In genomic region chr10:120969219-120969645, GRCh38 we compare ENCODE assay signal across 13 cellular contexts.
DNase-seq lines count a peak whose midpoint lies in the region; ATAC-seq and TF ChIP-seq lines count a peak whose summit lies in the region.
"Had no signal": no experiment of that assay in that cellular context is flagged by ENCODE, and none has a peak within 500 bp of the region (broad histone marks: within the 10 kb centered on the region; RNA-seq: fewer than 3 reads in every experiment).

No MANE protein-coding gene starts in this region.

- H3K27me3 ChIP-seq in PC-9 (ENCODE audit: insufficient read depth, low read depth): peaks cover 23% of the 10 kb centered on the region
- H3K27me3 ChIP-seq: brain microvascular endothelial cell had no signal

- no peak overlapping the region for H2AFZ ChIP-seq in PC-9
- H2AFZ ChIP-seq: parathyroid adenoma had no signal

- no peaks in the 10 kb centered on the region for H3F3A ChIP-seq in PC-9 (ENCODE audit: insufficient read depth, low read depth)

- no peaks in the 10 kb centered on the region for H3K9me2 ChIP-seq in PC-9 (ENCODE audit: insufficient read depth)

- no peak overlapping the region for H3K4me3 Mint-ChIP-seq in stimulated activated naive B cell treated with anti-CD40 and anti-IgM and Interleukin-4, amounts not matched to agents 10 μg/mL and 1 μg/mL and 100 μg/mL, for 72 hours
- H3K4me3 Mint-ChIP-seq: T-helper 1 cell treated with Interleukin-12 subunit alpha and Interleukin-12 subunit beta and Interleukin-4 antibody, amounts not matched to agents 30 μg/mL and 1 μg/mL, for 36 hours had no signal

- no peak overlapping the region for H3K27ac Mint-ChIP-seq in stimulated activated naive B cell treated with anti-CD40 and anti-IgM and Interleukin-4, amounts not matched to agents 10 μg/mL and 1 μg/mL and 100 μg/mL, for 72 hours
- H3K27ac Mint-ChIP-seq: T-helper 1 cell treated with Interleukin-12 subunit alpha and Interleukin-12 subunit beta and Interleukin-4 antibody, amounts not matched to agents 30 μg/mL and 1 μg/mL, for 36 hours had no signal

- H4K20me1 ChIP-seq in PC-9 (ENCODE audit: insufficient read depth): no peaks in the 10 kb centered on the region

- no peaks in the 10 kb centered on the region for H3K4me1 Mint-ChIP-seq in stimulated activated naive B cell treated with anti-CD40 and anti-IgM and Interleukin-4, amounts not matched to agents 10 μg/mL and 1 μg/mL and 100 μg/mL, for 72 hours

- no peaks in the 10 kb centered on the region for H3K36me3 Mint-ChIP-seq in stimulated activated naive B cell treated with anti-CD40 and anti-IgM and Interleukin-4, amounts not matched to agents 10 μg/mL and 1 μg/mL and 100 μg/mL, for 72 hours

- H3K27me3 Mint-ChIP-seq in stimulated activated naive B cell treated with anti-CD40 and anti-IgM and Interleukin-4, amounts not matched to agents 10 μg/mL and 1 μg/mL and 100 μg/mL, for 72 hours: peaks cover 4 to 11% of the 10 kb centered on the region in 2 donors

- peaks cover 7 to 9% of the 10 kb centered on the region in 2 donors for H3K9me3 Mint-ChIP-seq in stimulated activated naive B cell treated with anti-CD40 and anti-IgM and Interleukin-4, amounts not matched to agents 10 μg/mL and 1 μg/mL and 100 μg/mL, for 72 hours

- ATAC-seq in GM19468 (IDR thresholded peaks at IDR 0.05; ENCODE audit: extremely low read depth, unreplicated experiment): peak; percentile 35
- ATAC-seq in HG03139 (IDR thresholded peaks at IDR 0.05; ENCODE audit: unreplicated experiment): peak; percentile 69
- ATAC-seq in stimulated activated naive B cell treated with anti-CD40 and anti-IgM and Interleukin-4, amounts not matched to agents 10 μg/mL and 1 μg/mL and 100 μg/mL, for 72 hours (replicated peaks): peak; percentile 27 to 66

- DNase-seq in OCI-M1 (lab: John Stamatoyannopoulos, UW): peak; percentile 52
- DNase-seq in stimulated activated naive B cell treated with anti-CD40 and anti-IgM and Interleukin-4, amounts not matched to agents 10 μg/mL and 1 μg/mL and 100 μg/mL, for 72 hours: no peak
- no peak for DNase-seq in NCI-H345 treated with DMSO at 0.1 percent for 48 hours (lab: John Stamatoyannopoulos, UW; ENCODE audit: unreplicated experiment)
- DNase-seq in dedifferentiated amniotic fluid mesenchymal stem cell (ENCODE audit: extremely low spot score): no peak
- no peak for DNase-seq in PC-9
- DNase-seq: brain microvascular endothelial cell, esophagus squamous epithelium, kidney, NCI-H2227 treated with DMSO at 0.1 percent for 48 hours had no signal

- TF ChIP-seq CTCF in PC-9 (conservative IDR thresholded peaks at IDR 0.05): no peak

- no peaks in the 10 kb centered on the region for H3K79me2 ChIP-seq in PC-9 (ENCODE audit: low read depth)
- H3K79me2 ChIP-seq: parathyroid adenoma had no signal

- no peak overlapping the region for H3K4me2 ChIP-seq in PC-9

- no peaks in the 10 kb centered on the region for H3K4me1 ChIP-seq in PC-9 (replicated peaks; ENCODE audit: insufficient read depth)
- H3K4me1 ChIP-seq: parathyroid adenoma had no signal

- H3K9me3 ChIP-seq in PC-9 (ENCODE audit: insufficient read depth, low read depth): no peaks in the 10 kb centered on the region

- intact Hi-C loops in PC-9 (cut with micrococcal nuclease; ENCODE audit: unreplicated experiment): no loop called here

- no peaks in the 10 kb centered on the region for H3K36me3 ChIP-seq in PC-9 (ENCODE audit: low read depth)
- H3K36me3 ChIP-seq: brain microvascular endothelial cell, esophagus squamous epithelium had no signal

- H3K4me3 ChIP-seq in PC-9: no peak overlapping the region
- H3K4me3 ChIP-seq: esophagus squamous epithelium had no signal

- H3K27ac ChIP-seq in PC-9: no peak overlapping the region
- H3K27ac ChIP-seq: brain microvascular endothelial cell, esophagus squamous epithelium, parathyroid adenoma had no signal

- POLR2A ChIA-PET in PC-9 (lab: Charles Lee; ENCODE audit: unreplicated experiment): no interaction called here

- no TSS peak for BruUV-seq in PC-9 (replicated peaks; lab: Mats Ljungman, UMichigan)

- CTCF ChIA-PET in PC-9 (lab: Charles Lee): no interaction called here
